In genomic region chr19:8389891-8390616, GRCh38 we compare ENCODE assay signal across 8 cellular contexts. TPM values are rescaled to one million over a fixed set of nuclear protein-coding genes. Genes with fewer than 3 reads are reported as not detected.
DNase-seq lines count a peak whose midpoint lies in the region; ATAC-seq lines count a peak whose summit lies in the region.

Gene RAB11B (plus strand): TSS chr19:8390360. CDS start chr19:8390417, 57 bp downstream.

- H3K27me3 Mint-ChIP-seq in IgD-negative memory B cell = no peaks in the 10 kb centered on the region

- peaks cover 4 to 12% (median 12%) of the 10 kb centered on the region in 3 donors for H3K4me1 Mint-ChIP-seq in IgD-negative memory B cell

- H3K36me3 Mint-ChIP-seq in IgD-negative memory B cell = no peaks in the 10 kb centered on the region

- peak within 1 kb of the TSS; percentile 71 to 97 (median 96) for H3K27ac Mint-ChIP-seq in IgD-negative memory B cell

- peak within 1 kb of the TSS; percentile 82 to 99 (median 96) for H3K4me3 Mint-ChIP-seq in IgD-negative memory B cell

- DNase-seq in DMS 273 treated with DMSO at 0.1 percent for 48 hours (lab: John Stamatoyannopoulos, UW) (peak; percentile 99), OCI-M2 (lab: John Stamatoyannopoulos, UW; ENCODE audit: unreplicated experiment) (peak; percentile 86), activated T-cell treated with anti-CD3 and anti-CD28 coated beads for 4 hours (peak; percentile 96), epidermal melanocyte (ENCODE audit: insufficient read length, low spot score) (peak; percentile 98), middle frontal gyrus (ENCODE audit: extremely low spot score, low spot score) (peak; percentile 99)
- peak; percentile 95 to 97 for DNase-seq in stimulated activated CD8-positive, alpha-beta memory T cell treated with anti-CD3 and anti-CD28 coated beads, Interleukin-2, amount 100 ng/mL, for 48 hours (ENCODE audit: low read depth in 2 of 2)

- no peaks in the 10 kb centered on the region for H3K9me3 Mint-ChIP-seq in IgD-negative memory B cell

- peak; percentile 89 for ATAC-seq in GM21529 (IDR thresholded peaks at IDR 0.05; ENCODE audit: unreplicated experiment)

RNA-seq across cellular contexts. Expression of gene RAB11B, which starts in this region (rescaled TPM):
- 96.8 TPM for polyA plus RNA-seq in IgD-negative memory B cell

Comparison
In these comparisons a context has a peak if more than half of its experiments do, and no peak if none do; other contexts are left out.
1. Peak in every context shown above with its lines: DNase-seq and ATAC-seq.